Comparison of ENCODE assay signal across 29 cellular contexts in genomic region chr5:141127305-141127704, GRCh38. TPM values are rescaled to one million over a fixed set of nuclear protein-coding genes. Genes with fewer than 3 reads are reported as not detected.
"Had no signal": no experiment of that assay in that cellular context is flagged by ENCODE, and none has a peak within 500 bp of the region (broad histone marks: within the 10 kb centered on the region; RNA-seq: fewer than 3 reads in every experiment).

No MANE protein-coding gene starts in this region.

- H3K4me3 ChIP-seq: SK-N-MC had no signal

- ATAC-seq: activated T-cell treated with anti-CD3 and anti-CD28 coated beads, Interleukin-2, amount 50 U/mL, for 4 hours had no signal

- DNase-seq: activated CD4-positive, alpha-beta memory T cell treated with anti-CD3 and anti-CD28 coated beads for 36 hours; activated CD4-positive, alpha-beta T cell treated with anti-CD3 and anti-CD28 coated beads for 4 hours; activated CD4-positive, alpha-beta T cell treated with anti-CD3 and anti-CD28 coated beads, Interleukin-2, amount 50 U/mL, for 1 hour; activated CD4-positive, CD25-positive, alpha-beta regulatory T cell treated with anti-CD3 and anti-CD28 coated beads, Interleukin-2, amount 50 U/mL, for 72 hours; activated CD8-positive, alpha-beta memory T cell treated with anti-CD3 and anti-CD28 coated beads, Interleukin-2, amount 50 U/mL, for 4 hours; activated gamma-delta T cell treated with Interleukin-2 at 50 U/mL for 16 hours; activated naive CD4-positive, alpha-beta T cell treated with anti-CD3 and anti-CD28 coated beads for 36 hours; activated T-cell treated with anti-CD3 and anti-CD28 coated beads for 4 hours; activated T-cell treated with anti-CD3 and anti-CD28 coated beads, Interleukin-2, amount 50 U/mL, for 4 hours; amniotic stem cell; aorta; brain microvascular endothelial cell; KG1; MM.1S; MV-4-11; NCI-H1092; NCI-H1436 treated with DMSO at 0.1 percent for 48 hours; NCI-H1694 treated with DMSO at 0.1 percent for 48 hours; NCI-H2029; NCI-H510A; NCI-H748 treated with DMSO at 0.1 percent for 48 hours; NK-92 treated with Interleukin-12 subunit alpha and Interleukin-12 subunit beta, amount 100 ng/mL, for 24 hours; Right ventricle myocardium superior; T1000 had no signal

- H3K27ac ChIP-seq: brain microvascular endothelial cell, SK-N-MC had no signal

- H3K36me3 ChIP-seq: brain microvascular endothelial cell had no signal

- H3K27me3 ChIP-seq: brain microvascular endothelial cell had no signal

RNA-seq across cellular contexts. Expression of gene PCDHB4, which starts 5.7 kb away (rescaled TPM):
- total RNA-seq: activated CD4-positive, alpha-beta memory T cell treated with anti-CD3 and anti-CD28 coated beads for 36 hours; activated naive CD4-positive, alpha-beta T cell treated with anti-CD3 and anti-CD28 coated beads for 36 hours; activated T-cell treated with anti-CD3 and anti-CD28 coated beads, Interleukin-2, amount 50 U/mL, for 4 hours; activated T-helper 1 cell treated with anti-CD3 and anti-CD28 coated beads, Interleukin-12 subunit alpha, Interleukin-12 subunit beta, Interleukin-2, Interleukin-4 antibody, amounts not matched to agents 30 ng/mL and 10 ng/mL and 1 ng/mL, durations not matched to agents 14 hours and 24 hours and 36 hours; OCI-LY7; T-helper 1 cell treated with Interleukin-12 subunit alpha and Interleukin-12 subunit beta and Interleukin-4 antibody, amounts not matched to agents 30 ng/mL and 1 ng/mL, for 36 hours; T-helper 2 cell treated with Interferon-gamma antibody and Interleukin-4, amounts not matched to agents 100 ng/mL and 5 ng/mL, for 36 hours had no signal

RNA-seq across cellular contexts. Expression of gene PCDHB5, which starts 7.7 kb away (rescaled TPM):
- total RNA-seq: activated CD4-positive, alpha-beta memory T cell treated with anti-CD3 and anti-CD28 coated beads for 36 hours; activated naive CD4-positive, alpha-beta T cell treated with anti-CD3 and anti-CD28 coated beads for 36 hours; activated T-helper 1 cell treated with anti-CD3 and anti-CD28 coated beads, Interleukin-12 subunit alpha, Interleukin-12 subunit beta, Interleukin-2, Interleukin-4 antibody, amounts not matched to agents 30 ng/mL and 10 ng/mL and 1 ng/mL, durations not matched to agents 14 hours and 24 hours and 36 hours; OCI-LY7; T-helper 1 cell treated with Interleukin-12 subunit alpha and Interleukin-12 subunit beta and Interleukin-4 antibody, amounts not matched to agents 30 ng/mL and 1 ng/mL, for 36 hours; T-helper 2 cell treated with Interferon-gamma antibody and Interleukin-4, amounts not matched to agents 100 ng/mL and 5 ng/mL, for 36 hours had no signal

RNA-seq across cellular contexts. Expression of gene PCDHB6, which starts 22.6 kb away (rescaled TPM):
- total RNA-seq: activated CD4-positive, alpha-beta memory T cell treated with anti-CD3 and anti-CD28 coated beads for 36 hours; activated naive CD4-positive, alpha-beta T cell treated with anti-CD3 and anti-CD28 coated beads for 36 hours; activated T-helper 1 cell treated with anti-CD3 and anti-CD28 coated beads, Interleukin-12 subunit alpha, Interleukin-12 subunit beta, Interleukin-2, Interleukin-4 antibody, amounts not matched to agents 30 ng/mL and 10 ng/mL and 1 ng/mL, durations not matched to agents 14 hours and 24 hours and 36 hours; OCI-LY7; T-helper 1 cell treated with Interleukin-12 subunit alpha and Interleukin-12 subunit beta and Interleukin-4 antibody, amounts not matched to agents 30 ng/mL and 1 ng/mL, for 36 hours; T-helper 2 cell treated with Interferon-gamma antibody and Interleukin-4, amounts not matched to agents 100 ng/mL and 5 ng/mL, for 36 hours had no signal

RNA-seq across cellular contexts. Expression of gene PCDHB3, which starts 27.0 kb away (rescaled TPM):
- total RNA-seq: activated CD4-positive, alpha-beta memory T cell treated with anti-CD3 and anti-CD28 coated beads for 36 hours; activated naive CD4-positive, alpha-beta T cell treated with anti-CD3 and anti-CD28 coated beads for 36 hours; activated T-cell treated with anti-CD3 and anti-CD28 coated beads, Interleukin-2, amount 50 U/mL, for 4 hours; activated T-helper 1 cell treated with anti-CD3 and anti-CD28 coated beads, Interleukin-12 subunit alpha, Interleukin-12 subunit beta, Interleukin-2, Interleukin-4 antibody, amounts not matched to agents 30 ng/mL and 10 ng/mL and 1 ng/mL, durations not matched to agents 14 hours and 24 hours and 36 hours; OCI-LY7; T-helper 1 cell treated with Interleukin-12 subunit alpha and Interleukin-12 subunit beta and Interleukin-4 antibody, amounts not matched to agents 30 ng/mL and 1 ng/mL, for 36 hours; T-helper 2 cell treated with Interferon-gamma antibody and Interleukin-4, amounts not matched to agents 100 ng/mL and 5 ng/mL, for 36 hours had no signal

RNA-seq across cellular contexts. Expression of gene PCDHB2, which starts 32.9 kb away (rescaled TPM):
- total RNA-seq: activated naive CD4-positive, alpha-beta T cell treated with anti-CD3 and anti-CD28 coated beads for 36 hours; activated T-helper 1 cell treated with anti-CD3 and anti-CD28 coated beads, Interleukin-12 subunit alpha, Interleukin-12 subunit beta, Interleukin-2, Interleukin-4 antibody, amounts not matched to agents 30 ng/mL and 10 ng/mL and 1 ng/mL, durations not matched to agents 14 hours and 24 hours and 36 hours; OCI-LY7; T-helper 1 cell treated with Interleukin-12 subunit alpha and Interleukin-12 subunit beta and Interleukin-4 antibody, amounts not matched to agents 30 ng/mL and 1 ng/mL, for 36 hours had no signal
